ENCODE assay signal across 15 cellular contexts in the genomic region with DNA sequence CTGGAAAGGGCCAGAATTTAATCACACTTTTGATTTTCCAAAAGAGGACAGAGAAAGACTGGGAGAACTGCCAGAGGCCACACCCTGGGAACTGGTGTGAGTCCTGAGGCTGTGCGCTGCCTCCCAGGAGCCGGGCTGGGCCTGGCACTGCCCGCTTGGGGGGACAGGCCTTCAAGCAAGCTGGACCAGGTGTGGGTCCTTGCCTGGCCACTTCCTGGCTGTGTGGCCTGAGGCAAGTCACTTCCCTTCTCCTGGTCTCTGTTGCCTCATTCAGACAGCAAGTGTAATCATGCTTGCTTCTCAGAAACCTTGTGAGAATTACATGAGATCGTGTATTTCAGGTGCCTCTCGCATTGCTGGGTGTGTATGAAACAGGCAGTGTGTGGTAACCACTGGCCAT.
DNase-seq lines count a peak whose midpoint lies in the region; ATAC-seq and TF ChIP-seq lines count a peak whose summit lies in the region.
"Had no signal": no experiment of that assay in that cellular context is flagged by ENCODE, and none has a peak within 500 bp of the region (broad histone marks: within the 10 kb centered on the region; RNA-seq: fewer than 3 reads in every experiment).

No MANE protein-coding gene starts in this region.

- no peak for TF ChIP-seq POLR2A in vagina (IDR thresholded peaks at IDR 0.05)

- H3K36me3 ChIP-seq in right atrium auricular region (no peaks in the 10 kb centered on the region), vagina (no peaks in the 10 kb centered on the region)
- H3K36me3 ChIP-seq: ascending aorta, tibial artery had no signal

- H3K9me3 Mint-ChIP-seq in memory B cell, result no peaks in the 10 kb centered on the region

- no peak overlapping the region for H3K4me3 Mint-ChIP-seq in memory B cell

- no peak for TF ChIP-seq CTCF in right atrium auricular region (IDR thresholded peaks at IDR 0.05)
- no peak for TF ChIP-seq CTCF in cardiac fibroblast (IDR thresholded peaks at IDR 0.05; ENCODE audit: low read depth, low read length)
- no peak for TF ChIP-seq CTCF in vagina (IDR thresholded peaks at IDR 0.05)

- ATAC-seq in Right ventricle myocardium superior (ENCODE audit: poor library complexity) (peak; percentile 39), memory B cell (ENCODE audit: low read depth) (no peak), GM18519 (IDR thresholded peaks at IDR 0.05; ENCODE audit: low FRiP score, unreplicated experiment) (no peak)

- H3K27me3 Mint-ChIP-seq in memory B cell, result no peaks in the 10 kb centered on the region

- CTCF ChIA-PET in HEK293T (lab: Yijun Ruan, JAX), result interaction anchor here (0.7 kb wide), 1 partner anchor 24 kb away, joined by 3 read pairs; no protein-coding TSS in a partner anchor

- peak overlapping the region; percentile 31 for H3K27ac Mint-ChIP-seq in memory B cell

- no peaks in the 10 kb centered on the region for H3K27me3 ChIP-seq in right atrium auricular region
- no peaks in the 10 kb centered on the region for H3K27me3 ChIP-seq in vagina
- H3K27me3 ChIP-seq: ascending aorta, tibial artery had no signal

- peaks cover 14% of the 10 kb centered on the region for H3K36me3 Mint-ChIP-seq in memory B cell

- H3K4me3 ChIP-seq in right atrium auricular region (no peak overlapping the region), cardiac fibroblast (replicated peaks in 1 of 2; ENCODE audit: low read depth in 2 of 2, low read length in 2 of 2) (no peak overlapping the region), vagina (no peak overlapping the region)
- H3K4me3 ChIP-seq: ascending aorta, tibial artery had no signal

- POLR2A ChIA-PET in HEK293T (lab: Yijun Ruan, JAX), result no interaction called here

- H3K9me3 ChIP-seq in right atrium auricular region (no peaks in the 10 kb centered on the region), vagina (no peaks in the 10 kb centered on the region)
- H3K9me3 ChIP-seq: ascending aorta, tibial artery had no signal

- intact Hi-C loops in Right ventricle myocardium superior (cut with DNase I), result no loop called here
- intact Hi-C loops in vagina (cut with DNase I), result no loop called here

- peaks cover 16% of the 10 kb centered on the region for H3K4me1 Mint-ChIP-seq in memory B cell

- DNase-seq in Right ventricle myocardium superior (no peak), right atrium auricular region (ENCODE audit: low spot score) (no peak), cardiac fibroblast (ENCODE audit: low read depth in 2 of 2) (peak; percentile 30 to 32), memory B cell (ENCODE audit: low spot score in 2 of 2) (no peak), vagina (ENCODE audit: extremely low spot score in 2 of 2) (no peak), HEK293T (ENCODE audit: extremely low spot score) (no peak), nucleus accumbens (lab: John Stamatoyannopoulos, UW) (no peak)
- DNase-seq: activated T-cell treated with anti-CD3 and anti-CD28 coated beads for 4 hours, DMS79 treated with DMSO at 0.1 percent for 48 hours, Kasumi-1, SIG-M5, small intestine, tibial artery had no signal

- H3K4me1 ChIP-seq in right atrium auricular region (peaks cover 0 to 26% of the 10 kb centered on the region in 2 donors), vagina (peaks cover 21% of the 10 kb centered on the region)

- H3K27ac ChIP-seq in right atrium auricular region, result peak overlapping the region in 1 of 2 donors; percentile 41
- peak overlapping the region; percentile 53 for H3K27ac ChIP-seq in vagina

TF ChIP-seq in HEK293T, 16 proteins besides CTCF, POLR2A, EP300 and RAD21:
- TF ChIP-seq ELF4 (IDR thresholded peaks at IDR 0.05) (no peak), NFRKB (IDR thresholded peaks at IDR 0.05) (no peak), FOXA1 (IDR thresholded peaks at IDR 0.05) (no peak), ZNF384 (IDR thresholded peaks at IDR 0.05) (no peak), L3MBTL2 (conservative IDR thresholded peaks at IDR 0.05) (no peak), FOXM1 (IDR thresholded peaks at IDR 0.05; ENCODE audit: borderline replicate concordance) (no peak), FOXK2 (IDR thresholded peaks at IDR 0.05) (no peak), SP1 (IDR thresholded peaks at IDR 0.05) (no peak), HDGF (IDR thresholded peaks at IDR 0.05; ENCODE audit: borderline replicate concordance) (no peak), TARDBP (IDR thresholded peaks at IDR 0.05) (no peak), LEF1 (IDR thresholded peaks at IDR 0.05; ENCODE audit: borderline replicate concordance) (no peak), SUZ12 (IDR thresholded peaks at IDR 0.05) (no peak), ARNT (IDR thresholded peaks at IDR 0.05) (no peak), CTBP1 (IDR thresholded peaks at IDR 0.05; ENCODE audit: borderline replicate concordance) (no peak), BHLHE40 (IDR thresholded peaks at IDR 0.05; ENCODE audit: borderline replicate concordance) (no peak)
- TF ChIP-seq, protein P1, sequence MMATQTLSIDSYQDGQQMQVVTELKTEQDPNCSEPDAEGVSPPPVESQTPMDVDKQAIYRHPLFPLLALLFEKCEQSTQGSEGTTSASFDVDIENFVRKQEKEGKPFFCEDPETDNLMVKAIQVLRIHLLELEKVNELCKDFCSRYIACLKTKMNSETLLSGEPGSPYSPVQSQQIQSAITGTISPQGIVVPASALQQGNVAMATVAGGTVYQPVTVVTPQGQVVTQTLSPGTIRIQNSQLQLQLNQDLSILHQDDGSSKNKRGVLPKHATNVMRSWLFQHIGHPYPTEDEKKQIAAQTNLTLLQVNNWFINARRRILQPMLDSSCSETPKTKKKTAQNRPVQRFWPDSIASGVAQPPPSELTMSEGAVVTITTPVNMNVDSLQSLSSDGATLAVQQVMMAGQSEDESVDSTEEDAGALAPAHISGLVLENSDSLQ (IDR thresholded peaks at IDR 0.05), result no peak

Comparison
In these comparisons a context has a peak if more than half of its experiments do, and no peak if none do; other contexts are left out.
1. DNase-seq: peak in cardiac fibroblast (2 of 2); none in Right ventricle myocardium superior (single experiment), right atrium auricular region (single experiment), memory B cell (0 of 2), vagina (0 of 2), HEK293T (single experiment) and nucleus accumbens (0 of 56).